Comparison of ENCODE assay signal across 8 cellular contexts in genomic region chr6:56953597-56954388, GRCh38. TPM values are rescaled to one million over a fixed set of nuclear protein-coding genes. Genes with fewer than 3 reads are reported as not detected.
DNase-seq lines count a peak whose midpoint lies in the region; ATAC-seq, FAIRE-seq and TF ChIP-seq lines count a peak whose summit lies in the region.

No MANE protein-coding gene starts in this region.

- no peaks in the 10 kb centered on the region for H3K79me1 ChIP-seq in H1 (ENCODE audit: low read depth, low read length)

- H3K36me3 ChIP-seq in A673 (ENCODE audit: insufficient read depth, low read length, poor library complexity, severe bottlenecking) (no peaks in the 10 kb centered on the region), H1 (ENCODE audit: control insufficient read depth in 2 of 4, insufficient read depth in 4 of 4, low read length in 3 of 4) (peaks cover 0 to 3% (median 0%) of the 10 kb centered on the region in 4 experiments; a peak in 1 of 8 replicates)

- H4K20me1 ChIP-seq in H1 (replicated peaks in 1 of 2; ENCODE audit: control insufficient read depth in 1 of 2, insufficient read depth in 2 of 2, low read length in 2 of 2) = no peaks in the 10 kb centered on the region

- no peak overlapping the region for H2AK5ac ChIP-seq in H1 (ENCODE audit: low read depth, low read length)

- H3K9me3 ChIP-seq in A673 (ENCODE audit: low read depth, low read length, poor library complexity, severe bottlenecking) (no peaks in the 10 kb centered on the region), H1 (ENCODE audit: insufficient read depth in 2 of 2, low read depth in 1 of 2, low read length in 1 of 2) (no peaks in the 10 kb centered on the region)

- DNase-seq in A673 (ENCODE audit: low spot score) = peak; percentile 26
- DNase-seq in RPMI8226 = peak; percentile 59
- DNase-seq in H1 (ENCODE audit: low read depth in 1 of 2, low spot score in 2 of 2) = peak; percentile 9 to 72
- DNase-seq in naive thymus-derived CD8-positive, alpha-beta T cell = peak in 2 of 10 donors; percentile 1 to 7
- DNase-seq in Kasumi-1 (lab: John Stamatoyannopoulos, UW) = no peak

- 0 out of 2 replicates have a peak overlapping the region, but pooled peaks have one; percentile 53 for H2BK5ac ChIP-seq in H1 (ENCODE audit: low read depth, low read length)

- peak overlapping the region; percentile 25; the same call in 1 of the 2 replicates for H3K18ac ChIP-seq in H1 (ENCODE audit: extremely low read depth, low read length)

- TF ChIP-seq POLR2A in H1 (IDR thresholded peaks at IDR 0.05; ENCODE audit: control extremely low read depth in 1 of 2, low read depth in 2 of 2, low read length in 2 of 2) = no peak

- 6% methylated on average over 38 of the region's 38 CpGs; no CpG with 5 or more reads in 1 of the 2 experiments for WGBS in H1 (ENCODE audit: extremely low coverage in 1 of 2, insufficient coverage in 1 of 2, insufficient read length in 1 of 2, insufficient replicate concordance in 2 of 2, low coverage in 1 of 2, low lambda C conversion rate in 2 of 2, missing lambda C conversion rate in 1 of 2), 2 experiments

- peaks cover 16% of the 10 kb centered on the region for H3K23me2 ChIP-seq in H1 (ENCODE audit: low read depth, low read length)

- peak overlapping the region; percentile 67; the same call in 1 of the 2 replicates for H2AFZ ChIP-seq in H1 (ENCODE audit: low read length)

- intact Hi-C loops in A673 (cut with micrococcal nuclease; ENCODE audit: unreplicated experiment) = loop anchor here (2.0 to 5.0 kb wide), 2 partner anchors 135 to 364 kb away; partner anchors contain the start of gene PRIM2

- H3K23ac ChIP-seq in H1 (ENCODE audit: insufficient read length) = no peak overlapping the region

- H3K4me3 ChIP-seq in A673 (ENCODE audit: low read depth, low read length, poor library complexity, severe bottlenecking) (peak overlapping the region; percentile 77), H1 (ENCODE audit: extremely low read depth in 1 of 4, insufficient read depth in 2 of 4, low read depth in 3 of 4, low read length in 4 of 4) (peak overlapping the region; percentile 69 to 90 (median 80))

- CTCF ChIA-PET in A673 (lab: Charles Lee) (no interaction called here), H1 (lab: Charles Lee; ENCODE audit: partially characterized antibody) (interaction anchor here (0.8 to 2.9 kb wide), 6 partner anchors 10 to 101 kb away, joined by 3 to 14 read pairs (median 8); no protein-coding TSS in a partner anchor)

- peak overlapping the region; percentile 95 for H4K8ac ChIP-seq in H1 (ENCODE audit: extremely low read depth, insufficient read depth, low read length)

- H3K4me1 ChIP-seq in A673 (ENCODE audit: insufficient read depth, low read length, poor library complexity, severe bottlenecking) (peaks cover 30% of the 10 kb centered on the region), H1 (replicated peaks in 1 of 4; ENCODE audit: control insufficient read depth in 3 of 4, insufficient read depth in 4 of 4, low read length in 3 of 4) (peaks cover 0 to 13% (median 5%) of the 10 kb centered on the region in 4 experiments; a peak in 4 of 7 replicates)

- H3K27ac Mint-ChIP-seq in naive thymus-derived CD8-positive, alpha-beta T cell = peak overlapping the region in 6 of 10 donors; percentile 22 to 89 (median 46)

- H3K27me3 ChIP-seq in A673 (replicated peaks; ENCODE audit: insufficient read depth, low read depth, low read length, poor library complexity) (no peaks in the 10 kb centered on the region), H1 (replicated peaks in 1 of 4; ENCODE audit: control insufficient read depth in 3 of 4, extremely low read depth in 1 of 4, insufficient read depth in 3 of 4, low read length in 3 of 4) (peaks cover 0 to 18% (median 10%) of the 10 kb centered on the region in 4 experiments; a peak in 5 of 7 replicates)

- peak overlapping the region in 3 of 4 experiments; percentile 68 to 84 (median 83); a peak in 6 of 7 replicates for H3K9ac ChIP-seq in H1 (replicated peaks in 1 of 4; ENCODE audit: extremely low read depth in 1 of 4, low read depth in 3 of 4, low read length in 3 of 4)

- peak overlapping the region; percentile 80 for H3K27ac ChIP-seq in A673 (ENCODE audit: low read depth, low read length, poor library complexity, severe bottlenecking)
- H3K27ac ChIP-seq in H1 (ENCODE audit: low read depth, low read length) = no peak overlapping the region

- H3K36me3 Mint-ChIP-seq in naive thymus-derived CD8-positive, alpha-beta T cell = no peaks in the 10 kb centered on the region

- POLR2A ChIA-PET in A673 (lab: Charles Lee; ENCODE audit: low non-redundant PET) (no interaction called here), H1 (lab: Charles Lee; ENCODE audit: partially characterized antibody) (interaction anchor here (0.5 to 1.5 kb wide), 3 partner anchors 49 to 150 kb away, joined by 3 to 4 read pairs (median 3); no protein-coding TSS in a partner anchor)
- POLR2A ChIA-PET in naive thymus-derived CD8-positive, alpha-beta T cell (lab: Charles Lee) = no interaction called here

- FAIRE-seq in H1 (lab: Jason Lieb, UNC) = no peak

- H3K4ac ChIP-seq in H1 (replicated peaks; ENCODE audit: insufficient read length, low read depth, low read length) = no peak overlapping the region

- no peak overlapping the region for H2BK15ac ChIP-seq in H1 (ENCODE audit: low read length)

- H3K56ac ChIP-seq in H1 (replicated peaks; ENCODE audit: insufficient read length, low read depth, low read length) = peak overlapping the region; percentile 37

- TF ChIP-seq RAD21 in H1 (IDR thresholded peaks at IDR 0.05 in 1 of 2, conservative IDR thresholded peaks at IDR 0.05 in 1 of 2; ENCODE audit: low read depth in 2 of 2, low read length in 2 of 2) = no peak

- H3K14ac ChIP-seq in H1 (ENCODE audit: insufficient read length) = no peak overlapping the region

- H3K27me3 Mint-ChIP-seq in naive thymus-derived CD8-positive, alpha-beta T cell = peaks cover 30 to 65% (median 59%) of the 10 kb centered on the region in 5 donors

- H4K91ac ChIP-seq in H1 (replicated peaks; ENCODE audit: insufficient read length, low read length) = peak overlapping the region; percentile 5

- ATAC-seq in GM18511 (IDR thresholded peaks at IDR 0.05; ENCODE audit: unreplicated experiment) = peak; percentile 21
- ATAC-seq in naive thymus-derived CD8-positive, alpha-beta T cell = peak in 1 of 2 donors; percentile 10
- no peak for ATAC-seq in GM18519 (IDR thresholded peaks at IDR 0.05; ENCODE audit: low FRiP score, unreplicated experiment)
- no peak for ATAC-seq in GM18909 (IDR thresholded peaks at IDR 0.05; ENCODE audit: poor library complexity, unreplicated experiment)

- no peaks in the 10 kb centered on the region for H3K79me2 ChIP-seq in H1 (ENCODE audit: control insufficient read depth in 1 of 2, insufficient read depth in 2 of 2, low read length in 2 of 2)

- H2BK120ac ChIP-seq in H1 (replicated peaks; ENCODE audit: low read depth, low read length) = peak overlapping the region; percentile 39

- H2BK20ac ChIP-seq in H1 (ENCODE audit: low read length) = no peak overlapping the region

- no peaks in the 10 kb centered on the region for H3K9me3 Mint-ChIP-seq in naive thymus-derived CD8-positive, alpha-beta T cell

- peak overlapping the region; percentile 91 to 95 for H3K4me2 ChIP-seq in H1 (ENCODE audit: insufficient read depth in 1 of 2, low read depth in 2 of 2, low read length in 2 of 2)

- no peak for TF ChIP-seq EP300 in H1 (IDR thresholded peaks at IDR 0.05; ENCODE audit: borderline replicate concordance in 1 of 2, low read depth in 2 of 2, low read length in 2 of 2)

- peaks cover 4 to 26% (median 22%) of the 10 kb centered on the region in 4 donors for H3K4me1 Mint-ChIP-seq in naive thymus-derived CD8-positive, alpha-beta T cell

- peak overlapping the region; percentile 91 for H2BK12ac ChIP-seq in H1 (ENCODE audit: low read depth, low read length)

- no peak for TF ChIP-seq CTCF in A673 (conservative IDR thresholded peaks at IDR 0.05; ENCODE audit: low read depth, low read length)
- TF ChIP-seq CTCF in H1 (IDR thresholded peaks at IDR 0.05; ENCODE audit: control extremely low read depth in 1 of 3, insufficient read depth in 1 of 3, low read depth in 1 of 3, low read length in 3 of 3) = no peak

- no TSS peak for BruUV-seq in A673 (replicated peaks; lab: Mats Ljungman, UMichigan)

- H4K5ac ChIP-seq in H1 (ENCODE audit: insufficient read length, low read depth, low read length) = no peak overlapping the region

- H3K4me3 Mint-ChIP-seq in naive thymus-derived CD8-positive, alpha-beta T cell = peak overlapping the region; percentile 78 to 98 (median 92)

TF ChIP-seq in H1, 55 proteins besides CTCF, POLR2A, EP300 and RAD21 (continues in another document):
- TF ChIP-seq ATF2 (IDR thresholded peaks at IDR 0.05; ENCODE audit: low read length) (no peak), CEBPB (IDR thresholded peaks at IDR 0.05; ENCODE audit: low read depth, low read length) (no peak), TEAD4 (IDR thresholded peaks at IDR 0.05; ENCODE audit: low read depth, low read length) (no peak), SAP30 (IDR thresholded peaks at IDR 0.05; ENCODE audit: insufficient read depth, insufficient replicate concordance, low read length) (no peak), ZNF274 (IDR thresholded peaks at IDR 0.05; ENCODE audit: borderline replicate concordance, extremely low read depth, low read length) (no peak), CHD1 (IDR thresholded peaks at IDR 0.05; ENCODE audit: low read depth, low read length) (no peak), SP4 (IDR thresholded peaks at IDR 0.05; ENCODE audit: low read length) (no peak)

RNA-seq across cellular contexts. Expression of gene BEND6, which starts 1.1 kb away (rescaled TPM):
- total RNA-seq in A673 (2021) = 3.8 and 5.3 TPM in 2 replicates
- total RNA-seq in H1 (2021; fragmentation: NEBNext Ultra II Directional; extraction: Animal tissue kit (Norgen Biotek cat#: 25700)) = 1.9 and 2.1 TPM in 2 replicates
- 0.53 and 0.71 TPM in 2 replicates for polyA plus RNA-seq in H1 (2011; rRNA removed)
- polyA plus RNA-seq in H1 (2011; cell fraction: cytosol; rRNA removed) = 0.70 TPM
- polyA plus RNA-seq in H1 (2011; cell fraction: nucleus; rRNA removed) = 1.9 TPM
- 0.80 to 1.4 TPM (median 1.0 TPM) in 4 replicates for polyA plus RNA-seq in H1 (2012, experiment 1 of 2)
- 0.04 TPM for polyA plus RNA-seq in H1 (2012, experiment 2 of 2)
- polyA plus RNA-seq in H1 (2013, experiment 1 of 2) = 4.5 TPM
- 3.8 TPM for polyA plus RNA-seq in H1 (2013, experiment 2 of 2)
- 0.79 and 1.1 TPM in 2 replicates for polyA minus RNA-seq in H1 (2011; rRNA and poly(A)+ RNA removed)
- 1.3 TPM for polyA minus RNA-seq in H1 (2011; cell fraction: cytosol; rRNA and poly(A)+ RNA removed)
- 4.2 TPM for polyA minus RNA-seq in H1 (2011; cell fraction: nucleus; rRNA and poly(A)+ RNA removed)
- not detected for total RNA-seq in naive thymus-derived CD8-positive, alpha-beta T cell
- polyA plus RNA-seq in naive thymus-derived CD8-positive, alpha-beta T cell = under 1 TPM in 1 of 3 donors, not detected in 2; 0.34 TPM

Comparison
In these comparisons a context has a peak if more than half of its experiments do, and no peak if none do; other contexts are left out.
1. DNase-seq: peak in A673 (single experiment), RPMI8226 (single experiment) and H1 (2 of 2); none in Kasumi-1 (0 of 2).